ENCODE assay signal across 2 cellular contexts in the genomic region with DNA sequence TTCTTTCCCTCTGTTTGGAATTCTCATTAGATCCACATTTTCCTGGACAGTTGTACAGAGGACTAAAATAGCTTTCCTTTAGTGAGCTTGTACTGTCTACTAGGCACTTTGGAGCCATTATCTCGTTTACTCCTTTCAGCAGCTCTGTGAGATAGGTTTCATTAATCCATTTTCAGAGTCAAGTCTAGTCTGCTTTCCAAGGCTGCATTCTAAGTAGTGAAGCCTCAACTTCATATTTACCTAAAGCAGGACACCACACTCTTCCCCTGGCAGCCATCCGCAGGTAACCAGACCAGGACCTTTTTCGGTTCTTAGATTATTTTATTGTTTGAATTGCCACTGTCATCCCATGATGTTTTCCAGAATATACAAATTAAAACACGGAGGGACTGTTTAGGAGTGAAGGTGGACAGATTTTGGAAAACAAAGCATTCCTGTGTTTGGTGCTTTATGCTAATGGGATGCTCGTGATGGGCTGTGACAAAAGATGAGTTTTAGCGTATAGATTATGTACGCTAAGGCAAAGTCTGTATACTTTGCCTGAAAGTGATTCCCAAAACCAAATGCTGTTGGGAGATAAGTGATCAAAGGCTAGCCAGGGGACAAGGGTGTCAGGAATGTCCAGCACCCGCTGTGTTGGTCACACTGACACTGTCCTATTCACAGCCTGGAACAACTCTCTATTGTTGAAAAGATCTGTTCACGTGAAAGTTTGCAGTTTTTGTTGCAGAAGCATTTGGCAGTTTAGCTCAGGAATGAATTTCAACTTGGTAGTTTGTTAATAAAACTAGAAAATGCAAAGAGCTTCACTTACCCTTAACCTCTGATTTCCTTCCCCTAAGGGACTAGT.
TF ChIP-seq lines count a peak whose summit lies in the region.

No MANE protein-coding gene starts in this region.

TF ChIP-seq in GM23338, 12 proteins besides CTCF, POLR2A, EP300 and RAD21 (continued from another document):
- no peak for TF ChIP-seq POLR2AphosphoS5 (IDR thresholded peaks at IDR 0.05; ENCODE audit: low read depth)
- no peak for TF ChIP-seq REST (IDR thresholded peaks at IDR 0.05; ENCODE audit: unreplicated experiment)
- TF ChIP-seq ZNF331 (CRISPR knock-in tag; IDR thresholded peaks at IDR 0.05; ENCODE audit: low read depth) = no peak
- TF ChIP-seq, protein P1, sequence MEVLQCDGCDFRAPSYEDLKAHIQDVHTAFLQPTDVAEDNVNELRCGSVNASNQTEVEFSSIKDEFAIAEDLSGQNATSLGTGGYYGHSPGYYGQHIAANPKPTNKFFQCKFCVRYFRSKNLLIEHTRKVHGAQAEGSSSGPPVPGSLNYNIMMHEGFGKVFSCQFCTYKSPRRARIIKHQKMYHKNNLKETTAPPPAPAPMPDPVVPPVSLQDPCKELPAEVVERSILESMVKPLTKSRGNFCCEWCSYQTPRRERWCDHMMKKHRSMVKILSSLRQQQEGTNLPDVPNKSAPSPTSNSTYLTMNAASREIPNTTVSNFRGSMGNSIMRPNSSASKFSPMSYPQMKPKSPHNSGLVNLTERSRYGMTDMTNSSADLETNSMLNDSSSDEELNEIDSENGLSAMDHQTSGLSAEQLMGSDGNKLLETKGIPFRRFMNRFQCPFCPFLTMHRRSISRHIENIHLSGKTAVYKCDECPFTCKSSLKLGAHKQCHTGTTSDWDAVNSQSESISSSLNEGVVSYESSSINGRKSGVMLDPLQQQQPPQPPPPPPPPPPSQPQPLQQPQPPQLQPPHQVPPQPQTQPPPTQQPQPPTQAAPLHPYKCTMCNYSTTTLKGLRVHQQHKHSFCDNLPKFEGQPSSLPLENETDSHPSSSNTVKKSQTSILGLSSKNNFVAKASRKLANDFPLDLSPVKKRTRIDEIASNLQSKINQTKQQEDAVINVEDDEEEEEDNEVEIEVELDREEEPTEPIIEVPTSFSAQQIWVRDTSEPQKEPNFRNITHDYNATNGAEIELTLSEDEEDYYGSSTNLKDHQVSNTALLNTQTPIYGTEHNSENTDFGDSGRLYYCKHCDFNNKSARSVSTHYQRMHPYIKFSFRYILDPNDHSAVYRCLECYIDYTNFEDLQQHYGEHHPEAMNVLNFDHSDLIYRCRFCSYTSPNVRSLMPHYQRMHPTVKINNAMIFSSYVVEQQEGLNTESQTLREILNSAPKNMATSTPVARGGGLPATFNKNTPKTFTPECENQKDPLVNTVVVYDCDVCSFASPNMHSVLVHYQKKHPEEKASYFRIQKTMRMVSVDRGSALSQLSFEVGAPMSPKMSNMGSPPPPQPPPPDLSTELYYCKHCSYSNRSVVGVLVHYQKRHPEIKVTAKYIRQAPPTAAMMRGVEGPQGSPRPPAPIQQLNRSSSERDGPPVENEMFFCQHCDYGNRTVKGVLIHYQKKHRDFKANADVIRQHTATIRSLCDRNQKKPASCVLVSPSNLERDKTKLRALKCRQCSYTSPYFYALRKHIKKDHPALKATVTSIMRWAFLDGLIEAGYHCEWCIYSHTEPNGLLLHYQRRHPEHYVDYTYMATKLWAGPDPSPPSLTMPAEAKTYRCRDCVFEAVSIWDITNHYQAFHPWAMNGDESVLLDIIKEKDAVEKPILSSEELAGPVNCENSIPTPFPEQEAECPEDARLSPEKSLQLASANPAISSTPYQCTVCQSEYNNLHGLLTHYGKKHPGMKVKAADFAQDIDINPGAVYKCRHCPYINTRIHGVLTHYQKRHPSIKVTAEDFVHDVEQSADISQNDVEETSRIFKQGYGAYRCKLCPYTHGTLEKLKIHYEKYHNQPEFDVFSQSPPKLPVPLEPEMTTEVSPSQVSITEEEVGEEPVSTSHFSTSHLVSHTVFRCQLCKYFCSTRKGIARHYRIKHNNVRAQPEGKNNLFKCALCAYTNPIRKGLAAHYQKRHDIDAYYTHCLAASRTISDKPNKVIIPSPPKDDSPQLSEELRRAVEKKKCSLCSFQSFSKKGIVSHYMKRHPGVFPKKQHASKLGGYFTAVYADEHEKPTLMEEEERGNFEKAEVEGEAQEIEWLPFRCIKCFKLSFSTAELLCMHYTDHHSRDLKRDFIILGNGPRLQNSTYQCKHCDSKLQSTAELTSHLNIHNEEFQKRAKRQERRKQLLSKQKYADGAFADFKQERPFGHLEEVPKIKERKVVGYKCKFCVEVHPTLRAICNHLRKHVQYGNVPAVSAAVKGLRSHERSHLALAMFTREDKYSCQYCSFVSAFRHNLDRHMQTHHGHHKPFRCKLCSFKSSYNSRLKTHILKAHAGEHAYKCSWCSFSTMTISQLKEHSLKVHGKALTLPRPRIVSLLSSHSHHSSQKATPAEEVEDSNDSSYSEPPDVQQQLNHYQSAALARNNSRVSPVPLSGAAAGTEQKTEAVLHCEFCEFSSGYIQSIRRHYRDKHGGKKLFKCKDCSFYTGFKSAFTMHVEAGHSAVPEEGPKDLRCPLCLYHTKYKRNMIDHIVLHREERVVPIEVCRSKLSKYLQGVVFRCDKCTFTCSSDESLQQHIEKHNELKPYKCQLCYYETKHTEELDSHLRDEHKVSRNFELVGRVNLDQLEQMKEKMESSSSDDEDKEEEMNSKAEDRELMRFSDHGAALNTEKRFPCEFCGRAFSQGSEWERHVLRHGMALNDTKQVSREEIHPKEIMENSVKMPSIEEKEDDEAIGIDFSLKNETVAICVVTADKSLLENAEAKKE (CRISPR knock-in tag; IDR thresholded peaks at IDR 0.05) = no peak
- no peak for TF ChIP-seq EZH2phosphoT487 (IDR thresholded peaks at IDR 0.05; ENCODE audit: unreplicated experiment)
- no peak for TF ChIP-seq ZNF114 (CRISPR knock-in tag; IDR thresholded peaks at IDR 0.05)
- TF ChIP-seq NANOG (IDR thresholded peaks at IDR 0.05; ENCODE audit: borderline replicate concordance) = no peak
- TF ChIP-seq JUNB (IDR thresholded peaks at IDR 0.05; ENCODE audit: unreplicated experiment) = no peak

TF ChIP-seq in SK-N-SH, 30 proteins besides CTCF, POLR2A, EP300 and RAD21 (continued from another document):
- TF ChIP-seq, protein P2, sequence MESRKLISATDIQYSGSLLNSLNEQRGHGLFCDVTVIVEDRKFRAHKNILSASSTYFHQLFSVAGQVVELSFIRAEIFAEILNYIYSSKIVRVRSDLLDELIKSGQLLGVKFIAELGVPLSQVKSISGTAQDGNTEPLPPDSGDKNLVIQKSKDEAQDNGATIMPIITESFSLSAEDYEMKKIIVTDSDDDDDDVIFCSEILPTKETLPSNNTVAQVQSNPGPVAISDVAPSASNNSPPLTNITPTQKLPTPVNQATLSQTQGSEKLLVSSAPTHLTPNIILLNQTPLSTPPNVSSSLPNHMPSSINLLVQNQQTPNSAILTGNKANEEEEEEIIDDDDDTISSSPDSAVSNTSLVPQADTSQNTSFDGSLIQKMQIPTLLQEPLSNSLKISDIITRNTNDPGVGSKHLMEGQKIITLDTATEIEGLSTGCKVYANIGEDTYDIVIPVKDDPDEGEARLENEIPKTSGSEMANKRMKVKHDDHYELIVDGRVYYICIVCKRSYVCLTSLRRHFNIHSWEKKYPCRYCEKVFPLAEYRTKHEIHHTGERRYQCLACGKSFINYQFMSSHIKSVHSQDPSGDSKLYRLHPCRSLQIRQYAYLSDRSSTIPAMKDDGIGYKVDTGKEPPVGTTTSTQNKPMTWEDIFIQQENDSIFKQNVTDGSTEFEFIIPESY (IDR thresholded peaks at IDR 0.05; ENCODE audit: borderline replicate concordance, low read depth) = no peak
- TF ChIP-seq EZH2phosphoT487 (IDR thresholded peaks at IDR 0.05; ENCODE audit: borderline replicate concordance, low read depth) (no peak), REST (IDR thresholded peaks at IDR 0.05; ENCODE audit: low read depth, low read length) (no peak), USF1 (IDR thresholded peaks at IDR 0.05; ENCODE audit: borderline replicate concordance, low read depth) (no peak), NFIC (IDR thresholded peaks at IDR 0.05; ENCODE audit: borderline replicate concordance) (no peak)
- TF ChIP-seq, protein P3, sequence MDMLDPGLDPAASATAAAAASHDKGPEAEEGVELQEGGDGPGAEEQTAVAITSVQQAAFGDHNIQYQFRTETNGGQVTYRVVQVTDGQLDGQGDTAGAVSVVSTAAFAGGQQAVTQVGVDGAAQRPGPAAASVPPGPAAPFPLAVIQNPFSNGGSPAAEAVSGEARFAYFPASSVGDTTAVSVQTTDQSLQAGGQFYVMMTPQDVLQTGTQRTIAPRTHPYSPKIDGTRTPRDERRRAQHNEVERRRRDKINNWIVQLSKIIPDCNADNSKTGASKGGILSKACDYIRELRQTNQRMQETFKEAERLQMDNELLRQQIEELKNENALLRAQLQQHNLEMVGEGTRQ (IDR thresholded peaks at IDR 0.05; ENCODE audit: borderline replicate concordance, low read depth, low read length) = no peak
